ENCODE assay signal across 10 cellular contexts in genomic region chr6:72623808-72624207, GRCh38. TPM values are rescaled to one million over a fixed set of nuclear protein-coding genes. Genes with fewer than 3 reads are reported as not detected.
DNase-seq lines count a peak whose midpoint lies in the region; ATAC-seq and TF ChIP-seq lines count a peak whose summit lies in the region.
"Had no signal": no experiment of that assay in that cellular context is flagged by ENCODE, and none has a peak within 500 bp of the region (broad histone marks: within the 10 kb centered on the region; RNA-seq: fewer than 3 reads in every experiment).

No MANE protein-coding gene starts in this region.

- no peak overlapping the region for H2AFZ ChIP-seq in fibroblast of lung (ENCODE audit: low read length)

- H3K4me3 Mint-ChIP-seq in stimulated activated naive CD8-positive, alpha-beta T cell treated with anti-CD3 and anti-CD28 coated beads, Interleukin-15, Interleukin-2, amounts not matched to agents 100 ng/mL and 50 ng/mL, for 24 hours = peak overlapping the region; percentile 91

- peaks cover 13% of the 10 kb centered on the region for H3K79me2 ChIP-seq in fibroblast of lung (ENCODE audit: control insufficient read depth, insufficient read depth, low read length)

- no peaks in the 10 kb centered on the region for H3K9me3 ChIP-seq in RWPE2 (ENCODE audit: severe bottlenecking)
- no peaks in the 10 kb centered on the region for H3K9me3 ChIP-seq in fibroblast of lung (ENCODE audit: control insufficient read depth, insufficient read depth, low read depth, low read length)
- H3K9me3 ChIP-seq in aorta (ENCODE audit: control insufficient read depth, low read length) = no peaks in the 10 kb centered on the region
- H3K9me3 ChIP-seq: prostate gland had no signal

- peaks cover 71% of the 10 kb centered on the region for H3K4me1 Mint-ChIP-seq in stimulated activated naive CD8-positive, alpha-beta T cell treated with anti-CD3 and anti-CD28 coated beads, Interleukin-15, Interleukin-2, amounts not matched to agents 100 ng/mL and 50 ng/mL, for 24 hours (ENCODE audit: low read depth)

- no peak overlapping the region for H3K9ac ChIP-seq in fibroblast of lung (ENCODE audit: insufficient read depth, low read length)

- H3K27ac ChIP-seq in RWPE2 (ENCODE audit: poor library complexity, severe bottlenecking) (no peak overlapping the region), fibroblast of lung (ENCODE audit: insufficient read depth, low read length) (no peak overlapping the region), aorta (ENCODE audit: low read depth in 1 of 2, low read length in 2 of 2) (no peak overlapping the region)
- H3K27ac ChIP-seq: prostate gland had no signal

- DNase-seq in stimulated activated naive CD8-positive, alpha-beta T cell treated with anti-CD3 and anti-CD28 coated beads, Interleukin-15, Interleukin-2, amounts not matched to agents 100 U/mL and 50 U/mL, for 24 hours = no peak
- DNase-seq in RWPE2 (ENCODE audit: low spot score) (no peak), fibroblast of lung (ENCODE audit: low read depth in 2 of 2) (no peak), retina (no peak), aorta (no peak), cerebellar nuclear complex (lab: John Stamatoyannopoulos, UW) (no peak)
- DNase-seq: cortex of kidney had no signal

- peaks cover 13% of the 10 kb centered on the region for H3K4me1 ChIP-seq in RWPE2 (ENCODE audit: insufficient read depth, poor library complexity, severe bottlenecking)
- peaks cover 2% of the 10 kb centered on the region for H3K4me1 ChIP-seq in fibroblast of lung (ENCODE audit: control insufficient read depth, extremely low read depth, insufficient read depth, low read length)
- H3K4me1 ChIP-seq in aorta (ENCODE audit: control insufficient read depth in 1 of 2, insufficient read depth in 2 of 2, low read length in 2 of 2) = no peaks in the 10 kb centered on the region

- 51 to 53% methylated on average over 5 of the region's 5 CpGs for WGBS in aorta, 2 donors

- peak overlapping the region; percentile 52 for H3K4me3 ChIP-seq in RWPE2 (ENCODE audit: severe bottlenecking)
- peak overlapping the region in 3 of 4 experiments; percentile 73 to 80 (median 80) for H3K4me3 ChIP-seq in fibroblast of lung (replicated peaks in 1 of 4; ENCODE audit: control extremely low read depth in 1 of 4, insufficient read depth in 1 of 4, low read depth in 3 of 4, low read length in 4 of 4)
- no peak overlapping the region for H3K4me3 ChIP-seq in aorta (ENCODE audit: low read length in 2 of 2)

- H3K36me3 ChIP-seq in RWPE2 (ENCODE audit: low read depth) (no peaks in the 10 kb centered on the region), fibroblast of lung (ENCODE audit: control insufficient read depth, insufficient read depth, low read length) (no peaks in the 10 kb centered on the region), aorta (ENCODE audit: control insufficient read depth in 1 of 2, insufficient read depth in 2 of 2, low read length in 1 of 2) (no peaks in the 10 kb centered on the region)
- H3K36me3 ChIP-seq: prostate gland had no signal

- no peak for ATAC-seq in stimulated activated naive CD8-positive, alpha-beta T cell treated with anti-CD3 and anti-CD28 coated beads, Interleukin-15, Interleukin-2, amounts not matched to agents 100 U/mL and 50 U/mL, for 24 hours
- ATAC-seq in RWPE2 (ENCODE audit: low read depth) (no peak), HG02798 (IDR thresholded peaks at IDR 0.05; ENCODE audit: poor library complexity, unreplicated experiment) (no peak), aorta (ENCODE audit: low FRiP score) (no peak)

- no peaks in the 10 kb centered on the region for H3K9me3 Mint-ChIP-seq in stimulated activated naive CD8-positive, alpha-beta T cell treated with anti-CD3 and anti-CD28 coated beads, Interleukin-15, Interleukin-2, amounts not matched to agents 100 ng/mL and 50 ng/mL, for 24 hours

- H3K36me3 Mint-ChIP-seq in stimulated activated naive CD8-positive, alpha-beta T cell treated with anti-CD3 and anti-CD28 coated beads, Interleukin-15, Interleukin-2, amounts not matched to agents 100 ng/mL and 50 ng/mL, for 24 hours (ENCODE audit: low read depth) = peaks cover 31% of the 10 kb centered on the region

- no peaks in the 10 kb centered on the region for H3K27me3 Mint-ChIP-seq in stimulated activated naive CD8-positive, alpha-beta T cell treated with anti-CD3 and anti-CD28 coated beads, Interleukin-15, Interleukin-2, amounts not matched to agents 100 ng/mL and 50 ng/mL, for 24 hours

- TF ChIP-seq CTCF in RWPE2 (IDR thresholded peaks at IDR 0.05; ENCODE audit: poor library complexity, severe bottlenecking) = no peak
- TF ChIP-seq CTCF in fibroblast of lung (conservative IDR thresholded peaks at IDR 0.05 in 1 of 2, IDR thresholded peaks at IDR 0.05 in 1 of 2; ENCODE audit: low read depth in 1 of 2, low read length in 2 of 2) = no peak

- H3K27ac Mint-ChIP-seq in stimulated activated naive CD8-positive, alpha-beta T cell treated with anti-CD3 and anti-CD28 coated beads, Interleukin-15, Interleukin-2, amounts not matched to agents 100 ng/mL and 50 ng/mL, for 24 hours = peak overlapping the region; percentile 99

- H3K4me2 ChIP-seq in fibroblast of lung (ENCODE audit: extremely low read depth, insufficient read depth, low read length) = peak overlapping the region; percentile 89

- intact Hi-C loops in aorta (cut with DNase I) = loop anchor here (2.0 to 10.0 kb wide), 6 partner anchors 123 to 507 kb away; no protein-coding TSS in a partner anchor

- no peaks in the 10 kb centered on the region for H4K20me1 ChIP-seq in fibroblast of lung (ENCODE audit: control insufficient read depth, extremely low read depth, insufficient read depth, low read length)

- H3K27me3 ChIP-seq in RWPE2 (ENCODE audit: insufficient read depth, poor library complexity, severe bottlenecking) = no peaks in the 10 kb centered on the region
- H3K27me3 ChIP-seq in fibroblast of lung (ENCODE audit: control insufficient read depth, insufficient read depth, low read length) = no peaks in the 10 kb centered on the region
- H3K27me3 ChIP-seq in aorta (ENCODE audit: control insufficient read depth in 1 of 2, insufficient read depth in 2 of 2, low read length in 1 of 2) = no peaks in the 10 kb centered on the region

RNA-seq across cellular contexts. Expression of gene KCNQ5, which starts 1.9 kb away (rescaled TPM):
- total RNA-seq in fibroblast of lung (4.6 and 4.9 TPM in 2 replicates), aorta (1 to 10 TPM; 4.4 to 8.1 TPM)
- polyA plus RNA-seq in fibroblast of lung (0.74 and 3.1 TPM in 2 replicates), aorta (under 1 TPM; 0.15 to 0.38 TPM)
- 0.93 and 2.8 TPM in 2 replicates for polyA plus RNA-seq in fibroblast of lung (2012)
- polyA minus RNA-seq in fibroblast of lung (ENCODE audit: low replicate concordance) = 2.9 and 7.2 TPM in 2 replicates

Comparison
In these comparisons a context has a peak if more than half of its experiments do, and no peak if none do; other contexts are left out.
1. H3K4me3 ChIP-seq: peak in RWPE2 (single experiment) and fibroblast of lung (3 of 4); none in aorta (0 of 2).